ENCODE assay signal across 11 cellular contexts in the genomic region with DNA sequence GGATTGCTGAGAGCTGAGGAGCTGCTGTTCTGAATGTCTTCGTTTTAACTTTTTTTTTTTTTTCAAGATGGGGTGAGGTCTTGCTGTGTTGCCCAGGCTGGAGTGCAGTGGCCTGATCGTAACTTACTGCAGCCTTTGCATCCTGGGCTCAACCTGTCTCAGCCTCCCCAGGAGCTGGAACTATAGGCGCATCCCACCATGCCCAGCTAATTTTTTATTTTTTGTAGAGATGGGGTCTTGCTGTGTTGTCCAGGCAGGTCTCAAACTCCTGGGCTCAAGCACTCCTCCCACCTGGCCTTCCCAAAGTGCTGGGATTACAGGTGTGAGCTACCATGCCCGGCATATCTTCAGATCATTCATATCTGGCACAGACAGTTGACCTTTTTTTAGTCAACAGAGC. TPM values are rescaled to one million over a fixed set of nuclear protein-coding genes. Genes with fewer than 3 reads are reported as not detected.
A peak's percentile ranks its signal among the peaks of the same experiment; 100 is the strongest.
DNase-seq lines count a peak whose midpoint lies in the region; ATAC-seq and TF ChIP-seq lines count a peak whose summit lies in the region.
"Had no signal": no experiment of that assay in that cellular context is flagged by ENCODE, and none has a peak within 500 bp of the region (broad histone marks: within the 10 kb centered on the region; RNA-seq: fewer than 3 reads in every experiment).

No MANE protein-coding gene starts in this region.

- H3K4me3 ChIP-seq in right atrium auricular region (no peak overlapping the region), vagina (no peak overlapping the region), Peyer's patch (no peak overlapping the region)

- H3K9me3 ChIP-seq in right atrium auricular region (no peaks in the 10 kb centered on the region), vagina (no peaks in the 10 kb centered on the region), Peyer's patch (no peaks in the 10 kb centered on the region)

- TF ChIP-seq CTCF in right atrium auricular region (IDR thresholded peaks at IDR 0.05) (no peak), nephron progenitor cell (IDR thresholded peaks at IDR 0.05) (no peak), vagina (IDR thresholded peaks at IDR 0.05) (no peak), GM13976 (IDR thresholded peaks at IDR 0.05; ENCODE audit: borderline replicate concordance, control extremely low read depth, extremely low read depth, insufficient read depth, missing control alignments) (no peak), Peyer's patch (IDR thresholded peaks at IDR 0.05) (no peak)

- in situ Hi-C loops in GM13976 (cut with MboI; ENCODE audit: low sequenced_read_pairs, unreplicated experiment): no loop called here

- H3K4me1 ChIP-seq in right atrium auricular region: peaks cover 0 to 68% of the 10 kb centered on the region in 2 donors
- peaks cover 62% of the 10 kb centered on the region for H3K4me1 ChIP-seq in vagina
- peaks cover 0 to 22% (median 0%) of the 10 kb centered on the region in 4 donors for H3K4me1 ChIP-seq in Peyer's patch

- no peak overlapping the region for H3K4me3 Mint-ChIP-seq in nephron progenitor cell
- H3K4me3 Mint-ChIP-seq: activated CD8-positive, alpha-beta T cell treated with anti-CD3 and anti-CD28 coated beads, Interleukin-2, amount 10 ng/mL, durations not matched to agents 7 days and 5 days had no signal

- no peaks in the 10 kb centered on the region for H3K27me3 ChIP-seq in right atrium auricular region
- no peaks in the 10 kb centered on the region for H3K27me3 ChIP-seq in vagina
- H3K27me3 ChIP-seq in Peyer's patch: no peaks in the 10 kb centered on the region

- no peaks in the 10 kb centered on the region for H3K27me3 Mint-ChIP-seq in nephron progenitor cell (ENCODE audit: low read depth, poor library complexity)

- ATAC-seq in Right ventricle myocardium superior (ENCODE audit: poor library complexity): no peak
- ATAC-seq: activated CD8-positive, alpha-beta T cell treated with anti-CD3 and anti-CD28 coated beads, Interleukin-2, amount 10 ng/mL, durations not matched to agents 7 days and 5 days had no signal

- H3K27ac Mint-ChIP-seq in nephron progenitor cell: peak overlapping the region; percentile 87
- H3K27ac Mint-ChIP-seq: activated CD8-positive, alpha-beta T cell treated with anti-CD3 and anti-CD28 coated beads, Interleukin-2, amount 10 ng/mL, durations not matched to agents 7 days and 5 days had no signal

- H3K9me3 Mint-ChIP-seq in nephron progenitor cell: no peaks in the 10 kb centered on the region

- intact Hi-C loops in Right ventricle myocardium superior (cut with DNase I): no loop called here
- intact Hi-C loops in vagina (cut with DNase I): loop anchor here (10.0 kb wide), 1 partner anchor 45 kb away; the partner anchor contains the start of gene TRIO

- DNase-seq in right atrium auricular region (ENCODE audit: low spot score) (no peak), Right ventricle myocardium superior (no peak), epithelial cell of prostate (ENCODE audit: low read depth, low spot score) (no peak), nephron progenitor cell (no peak), vagina (ENCODE audit: extremely low spot score in 2 of 2) (no peak), GM13976 (ENCODE audit: low spot score) (no peak), DMS153 treated with DMSO at 0.1 percent for 48 hours (lab: John Stamatoyannopoulos, UW; ENCODE audit: unreplicated experiment) (no peak), Peyer's patch (no peak)
- DNase-seq: activated CD8-positive, alpha-beta T cell treated with anti-CD3 and anti-CD28 coated beads, Interleukin-2, amount 10 ng/mL, durations not matched to agents 7 days and 5 days; activated naive CD4-positive, alpha-beta T cell; mesendoderm had no signal

- H3K36me3 ChIP-seq in right atrium auricular region (no peaks in the 10 kb centered on the region), vagina (no peaks in the 10 kb centered on the region), Peyer's patch (no peaks in the 10 kb centered on the region)

- TF ChIP-seq POLR2A in vagina (IDR thresholded peaks at IDR 0.05): no peak
- no peak for TF ChIP-seq POLR2A in Peyer's patch (IDR thresholded peaks at IDR 0.05)

- H3K27ac ChIP-seq in right atrium auricular region (peak overlapping the region; percentile 46 to 72), epithelial cell of prostate (peak overlapping the region; percentile 93), vagina (peak overlapping the region; percentile 45), Peyer's patch (peak overlapping the region in 2 of 4 donors; percentile 2 to 86)

- no peaks in the 10 kb centered on the region for H3K36me3 Mint-ChIP-seq in nephron progenitor cell (ENCODE audit: low read depth)

- H3K4me1 Mint-ChIP-seq in nephron progenitor cell: peaks cover 51% of the 10 kb centered on the region

RNA-seq across cellular contexts. Expression of gene TRIO, which starts 46.5 kb away (rescaled TPM):
- total RNA-seq in right atrium auricular region (10 to 100 TPM; 51.6 to 67.0 TPM), Right ventricle myocardium superior (56.0 TPM), vagina (142 TPM), Peyer's patch (100 to 1,000 TPM; 171 to 456 (median 340) TPM)
